ENCODE assay signal across 8 cellular contexts in genomic region chr9:35732185-35733108, GRCh38. TPM values are rescaled to one million over a fixed set of nuclear protein-coding genes. Genes with fewer than 3 reads are reported as not detected.
DNase-seq lines count a peak whose midpoint lies in the region; ATAC-seq, FAIRE-seq and TF ChIP-seq lines count a peak whose summit lies in the region.

A gene with protein sequence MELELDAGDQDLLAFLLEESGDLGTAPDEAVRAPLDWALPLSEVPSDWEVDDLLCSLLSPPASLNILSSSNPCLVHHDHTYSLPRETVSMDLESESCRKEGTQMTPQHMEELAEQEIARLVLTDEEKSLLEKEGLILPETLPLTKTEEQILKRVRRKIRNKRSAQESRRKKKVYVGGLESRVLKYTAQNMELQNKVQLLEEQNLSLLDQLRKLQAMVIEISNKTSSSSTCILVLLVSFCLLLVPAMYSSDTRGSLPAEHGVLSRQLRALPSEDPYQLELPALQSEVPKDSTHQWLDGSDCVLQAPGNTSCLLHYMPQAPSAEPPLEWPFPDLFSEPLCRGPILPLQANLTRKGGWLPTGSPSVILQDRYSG (plus strand): TSS chr9:35732666. CDS start chr9:35732773, 107 bp downstream.
A gene with protein sequence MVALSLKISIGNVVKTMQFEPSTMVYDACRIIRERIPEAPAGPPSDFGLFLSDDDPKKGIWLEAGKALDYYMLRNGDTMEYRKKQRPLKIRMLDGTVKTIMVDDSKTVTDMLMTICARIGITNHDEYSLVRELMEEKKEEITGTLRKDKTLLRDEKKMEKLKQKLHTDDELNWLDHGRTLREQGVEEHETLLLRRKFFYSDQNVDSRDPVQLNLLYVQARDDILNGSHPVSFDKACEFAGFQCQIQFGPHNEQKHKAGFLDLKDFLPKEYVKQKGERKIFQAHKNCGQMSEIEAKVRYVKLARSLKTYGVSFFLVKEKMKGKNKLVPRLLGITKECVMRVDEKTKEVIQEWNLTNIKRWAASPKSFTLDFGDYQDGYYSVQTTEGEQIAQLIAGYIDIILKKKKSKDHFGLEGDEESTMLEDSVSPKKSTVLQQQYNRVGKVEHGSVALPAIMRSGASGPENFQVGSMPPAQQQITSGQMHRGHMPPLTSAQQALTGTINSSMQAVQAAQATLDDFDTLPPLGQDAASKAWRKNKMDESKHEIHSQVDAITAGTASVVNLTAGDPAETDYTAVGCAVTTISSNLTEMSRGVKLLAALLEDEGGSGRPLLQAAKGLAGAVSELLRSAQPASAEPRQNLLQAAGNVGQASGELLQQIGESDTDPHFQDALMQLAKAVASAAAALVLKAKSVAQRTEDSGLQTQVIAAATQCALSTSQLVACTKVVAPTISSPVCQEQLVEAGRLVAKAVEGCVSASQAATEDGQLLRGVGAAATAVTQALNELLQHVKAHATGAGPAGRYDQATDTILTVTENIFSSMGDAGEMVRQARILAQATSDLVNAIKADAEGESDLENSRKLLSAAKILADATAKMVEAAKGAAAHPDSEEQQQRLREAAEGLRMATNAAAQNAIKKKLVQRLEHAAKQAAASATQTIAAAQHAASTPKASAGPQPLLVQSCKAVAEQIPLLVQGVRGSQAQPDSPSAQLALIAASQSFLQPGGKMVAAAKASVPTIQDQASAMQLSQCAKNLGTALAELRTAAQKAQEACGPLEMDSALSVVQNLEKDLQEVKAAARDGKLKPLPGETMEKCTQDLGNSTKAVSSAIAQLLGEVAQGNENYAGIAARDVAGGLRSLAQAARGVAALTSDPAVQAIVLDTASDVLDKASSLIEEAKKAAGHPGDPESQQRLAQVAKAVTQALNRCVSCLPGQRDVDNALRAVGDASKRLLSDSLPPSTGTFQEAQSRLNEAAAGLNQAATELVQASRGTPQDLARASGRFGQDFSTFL (N-terminal part only) (minus strand): TSS chr9:35732195. CDS start chr9:35725694, 6,501 bp downstream.

- H3K9me3 ChIP-seq in body of pancreas (no peaks in the 10 kb centered on the region), gastrocnemius medialis (no peaks in the 10 kb centered on the region)

- no peaks in the 10 kb centered on the region for H3K27me3 ChIP-seq in body of pancreas
- H3K27me3 ChIP-seq in gastrocnemius medialis, result no peaks in the 10 kb centered on the region

- FAIRE-seq in A204.1 (lab: Jason Lieb, UNC), result peak; percentile 89
- FAIRE-seq in TTC549 (lab: Jason Lieb, UNC), result peak; percentile 87

- TF ChIP-seq CTCF in body of pancreas (IDR thresholded peaks at IDR 0.05), result peak in 4 of 7 experiments; percentile 1 to 29 (median 11)
- no peak for TF ChIP-seq CTCF in gastrocnemius medialis (IDR thresholded peaks at IDR 0.05 in 4 of 5, conservative IDR thresholded peaks at IDR 0.05 in 1 of 5)

- peak; percentile 91 for DNase-seq in NCI-H2107 treated with DMSO at 0.1 percent for 48 hours (lab: John Stamatoyannopoulos, UW; ENCODE audit: unreplicated experiment)
- peak; percentile 96 to 98 (median 97) for DNase-seq in body of pancreas
- peak; percentile 65 for DNase-seq in iPS DF 19.7 (ENCODE audit: low read depth, low spot score)
- peak; percentile 97 for DNase-seq in gastrocnemius medialis

- in situ Hi-C loops in gastrocnemius medialis (cut with MboI; ENCODE audit: low sequenced_read_pairs in 4 of 4), result loop anchor here in 1 of 4 donors (25.0 kb wide), 1 partner anchor 245 kb away; the partner anchor contains the start of gene RUSC2

- 0 to 1% methylated on average over 20 to 54 of the region's 60 CpGs for WGBS in body of pancreas, 2 donors

- intact Hi-C loops in body of pancreas (cut with DNase I), result loop anchor here (5.0 kb wide), 1 partner anchor 80 kb away; the partner anchor contains the start of gene SIT1
- intact Hi-C loops in gastrocnemius medialis (cut with DNase I; ENCODE audit: low total_unique reads), result loop anchor here (1.0 to 10.0 kb wide), 8 partner anchors 17 to 460 kb away; partner anchors contain the start of genes CCDC107, CLTA, GBA2 and HINT2

- H3K36me3 ChIP-seq in body of pancreas (replicated peaks in 1 of 2; ENCODE audit: insufficient read depth in 1 of 2, low read depth in 2 of 2), result peaks cover 6 to 12% of the 10 kb centered on the region in 2 donors
- peaks cover 0 to 37% of the 10 kb centered on the region in 2 donors for H3K36me3 ChIP-seq in gastrocnemius medialis

- H3K4me1 ChIP-seq in body of pancreas (peaks cover 51% of the 10 kb centered on the region), gastrocnemius medialis (peaks cover 50 to 53% of the 10 kb centered on the region in 2 donors)

- peak within 1 kb of the TSS; percentile 71 to 95 (median 92) for H3K27ac ChIP-seq in body of pancreas
- H3K27ac ChIP-seq in gastrocnemius medialis, result peak within 1 kb of the TSS; percentile 88 to 98 (median 92)

- H3K4me3 ChIP-seq in body of pancreas (peak within 1 kb of the TSS; percentile 50 to 73), gastrocnemius medialis (peak within 1 kb of the TSS; percentile 68 to 94 (median 87))

- ATAC-seq in HG03066 (IDR thresholded peaks at IDR 0.05; ENCODE audit: low read depth, unreplicated experiment) (peak; percentile 74), body of pancreas (peak; percentile 90), gastrocnemius medialis (peak; percentile 81 to 85)

- TF ChIP-seq POLR2A in GM18526 (IDR thresholded peaks at IDR 0.05; ENCODE audit: extremely low read depth, insufficient read length) (peak; percentile 88), body of pancreas (IDR thresholded peaks at IDR 0.05) (peak; percentile 64 to 83 (median 82)), gastrocnemius medialis (IDR thresholded peaks at IDR 0.05) (peak; percentile 75 to 92)

RNA-seq across cellular contexts. Expression of the first gene that starts in this region (rescaled TPM):
- total RNA-seq in body of pancreas, result 10 to 100 TPM; 31.9 to 32.6 TPM
- 10 to 100 TPM; 17.8 to 39.6 (median 26.2) TPM for total RNA-seq in gastrocnemius medialis

RNA-seq across cellular contexts. Expression of the second gene that starts in this region (rescaled TPM):
- total RNA-seq in body of pancreas (100 to 1,000 TPM in 1 of 2 donors, 10 to 100 TPM in 1; 93.7 to 130 TPM), gastrocnemius medialis (100 to 1,000 TPM; 106 to 256 (median 186) TPM)

Comparison
In these comparisons a context has a peak if more than half of its experiments do, and no peak if none do; other contexts are left out.
1. Peak in every context shown above with its lines: DNase-seq, ATAC-seq, H3K4me3 ChIP-seq and H3K27ac ChIP-seq.
2. CTCF ChIP-seq: peak in body of pancreas (4 of 7); none in gastrocnemius medialis (0 of 5).